28 cellular contexts compared by ENCODE assay signal in the genomic region with DNA sequence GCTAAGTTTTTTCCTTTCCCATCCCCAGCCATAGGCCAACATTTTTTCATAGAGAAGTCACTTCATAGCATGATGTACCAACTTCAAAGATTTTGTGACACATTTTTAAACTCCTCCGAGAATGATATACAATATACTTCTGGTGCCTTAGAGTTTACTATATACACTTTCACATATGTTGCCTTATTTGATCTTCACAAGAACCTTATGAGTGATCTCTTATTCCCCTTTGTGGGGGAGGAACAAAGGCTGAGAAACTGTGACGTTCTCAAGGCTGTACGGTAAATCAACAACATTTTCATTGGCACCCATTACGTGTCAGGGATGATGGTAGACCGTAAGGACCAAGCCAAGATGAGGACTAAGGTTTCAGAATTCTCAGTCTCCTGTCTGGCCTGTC.
"Had no signal": no experiment of that assay in that cellular context is flagged by ENCODE, and none has a peak within 500 bp of the region (broad histone marks: within the 10 kb centered on the region; RNA-seq: fewer than 3 reads in every experiment).

No MANE protein-coding gene starts in this region.

- DNase-seq: occipital lobe; ovary; posterior cingulate gyrus; psoas muscle; right cardiac atrium; right lobe of liver; sigmoid colon; small intestine; stimulated activated CD4-positive, alpha-beta T cell treated with anti-CD3 and anti-CD28 coated beads, Interleukin-15, amount 100 ng/mL, for 24 hours; stimulated activated CD4-positive, alpha-beta T cell treated with anti-CD3 and anti-CD28 coated beads, Interleukin-2, amount 100 ng/mL, for 24 hours; stimulated activated CD4-positive, alpha-beta T cell treated with anti-CD3 and anti-CD28 coated beads, Interleukin-2, amount 100 ng/mL, for 48 hours; stimulated activated CD4-positive, alpha-beta T cell treated with anti-CD3 and anti-CD28 coated beads, Interleukin-4, amount 100 ng/mL, for 24 hours; stimulated activated naive B cell treated with anti-CD40 and anti-IgM and Interleukin-4, amounts not matched to agents 10 μg/mL and 1 μg/mL and 100 μg/mL, for 72 hours; stimulated activated naive CD4-positive, alpha-beta T cell treated with Interleukin-2 at 50 U/mL for 16 hours; stomach; thyroid gland; trophoblast cell; upper lobe of left lung had no signal

- H3K27me3 ChIP-seq: neural progenitor cell, ovary, right lobe of liver, sigmoid colon, stomach, thyroid gland, tibial nerve, upper lobe of left lung, vagina had no signal

- H3K9me3 Mint-ChIP-seq: nephron had no signal

- H3K4me3 Mint-ChIP-seq: nephron; neural progenitor cell; stimulated activated effector memory CD8-positive, alpha-beta T cell treated with anti-CD3 and anti-CD28 coated beads, Interleukin-12 subunit alpha, Interleukin-12 subunit beta, amount 100 ng/mL, for 72 hours; stimulated activated naive B cell treated with anti-CD40 and anti-IgM and Interleukin-4, amounts not matched to agents 10 μg/mL and 1 μg/mL and 100 μg/mL, for 72 hours; stimulated activated naive CD8-positive, alpha-beta T cell treated with anti-CD3 and anti-CD28 coated beads, Interleukin-15, Interleukin-2, amounts not matched to agents 100 ng/mL and 50 ng/mL, for 24 hours had no signal

- H3K27ac ChIP-seq: neural progenitor cell, ovary, parathyroid adenoma, psoas muscle, right lobe of liver, sigmoid colon, stomach, thoracic aorta, thyroid gland, tibial nerve, upper lobe of left lung, vagina had no signal

- H3K4me1 ChIP-seq: parathyroid adenoma, psoas muscle, right lobe of liver, sigmoid colon, stomach, thyroid gland, tibial nerve, upper lobe of left lung had no signal

- H3K4me3 ChIP-seq: neural progenitor cell, ovary, psoas muscle, right lobe of liver, sigmoid colon, stomach, thoracic aorta, thyroid gland, tibial nerve, upper lobe of left lung, vagina had no signal

- H3K4me2 ChIP-seq: neural progenitor cell had no signal

- H3K27ac Mint-ChIP-seq: nephron; neural progenitor cell; progenitor cell of endocrine pancreas; stimulated activated effector memory CD8-positive, alpha-beta T cell treated with anti-CD3 and anti-CD28 coated beads, Interleukin-12 subunit alpha, Interleukin-12 subunit beta, amount 100 ng/mL, for 72 hours; stimulated activated naive B cell treated with anti-CD40 and anti-IgM and Interleukin-4, amounts not matched to agents 10 μg/mL and 1 μg/mL and 100 μg/mL, for 72 hours; stimulated activated naive CD8-positive, alpha-beta T cell treated with anti-CD3 and anti-CD28 coated beads, Interleukin-15, Interleukin-2, amounts not matched to agents 100 ng/mL and 50 ng/mL, for 24 hours had no signal

- H3K36me3 ChIP-seq: neural progenitor cell, ovary, right lobe of liver, sigmoid colon, stomach, thoracic aorta, thyroid gland, tibial nerve, upper lobe of left lung, vagina had no signal

- H3K4me1 Mint-ChIP-seq: stimulated activated effector memory CD8-positive, alpha-beta T cell treated with anti-CD3 and anti-CD28 coated beads, Interleukin-12 subunit alpha, Interleukin-12 subunit beta, amount 100 ng/mL, for 72 hours had no signal

- ATAC-seq: psoas muscle; right cardiac atrium; right lobe of liver; stimulated activated effector memory CD8-positive, alpha-beta T cell treated with anti-CD3 and anti-CD28 coated beads, Interleukin-12 subunit alpha, Interleukin-12 subunit beta, amount 100 ng/mL, for 72 hours; stimulated activated naive B cell treated with anti-CD40 and anti-IgM and Interleukin-4, amounts not matched to agents 10 μg/mL and 1 μg/mL and 100 μg/mL, for 72 hours had no signal

- FAIRE-seq: small intestine, urothelium cell line had no signal

- H3K9ac ChIP-seq: neural progenitor cell, parathyroid adenoma had no signal

- H3K9me3 ChIP-seq: ovary, psoas muscle, right lobe of liver, sigmoid colon, stomach, thoracic aorta, thyroid gland, tibial nerve, upper lobe of left lung, vagina had no signal

- H3K27me3 Mint-ChIP-seq: progenitor cell of endocrine pancreas; stimulated activated naive CD8-positive, alpha-beta T cell treated with anti-CD3 and anti-CD28 coated beads, Interleukin-15, Interleukin-2, amounts not matched to agents 100 ng/mL and 50 ng/mL, for 24 hours had no signal

- H2AFZ ChIP-seq: neural progenitor cell, parathyroid adenoma had no signal

- H3K36me3 Mint-ChIP-seq: stimulated activated effector memory CD8-positive, alpha-beta T cell treated with anti-CD3 and anti-CD28 coated beads, Interleukin-12 subunit alpha, Interleukin-12 subunit beta, amount 100 ng/mL, for 72 hours; stimulated activated naive B cell treated with anti-CD40 and anti-IgM and Interleukin-4, amounts not matched to agents 10 μg/mL and 1 μg/mL and 100 μg/mL, for 72 hours had no signal
